Comparison of ENCODE assay signal across 1 cellular context in the genomic region with DNA sequence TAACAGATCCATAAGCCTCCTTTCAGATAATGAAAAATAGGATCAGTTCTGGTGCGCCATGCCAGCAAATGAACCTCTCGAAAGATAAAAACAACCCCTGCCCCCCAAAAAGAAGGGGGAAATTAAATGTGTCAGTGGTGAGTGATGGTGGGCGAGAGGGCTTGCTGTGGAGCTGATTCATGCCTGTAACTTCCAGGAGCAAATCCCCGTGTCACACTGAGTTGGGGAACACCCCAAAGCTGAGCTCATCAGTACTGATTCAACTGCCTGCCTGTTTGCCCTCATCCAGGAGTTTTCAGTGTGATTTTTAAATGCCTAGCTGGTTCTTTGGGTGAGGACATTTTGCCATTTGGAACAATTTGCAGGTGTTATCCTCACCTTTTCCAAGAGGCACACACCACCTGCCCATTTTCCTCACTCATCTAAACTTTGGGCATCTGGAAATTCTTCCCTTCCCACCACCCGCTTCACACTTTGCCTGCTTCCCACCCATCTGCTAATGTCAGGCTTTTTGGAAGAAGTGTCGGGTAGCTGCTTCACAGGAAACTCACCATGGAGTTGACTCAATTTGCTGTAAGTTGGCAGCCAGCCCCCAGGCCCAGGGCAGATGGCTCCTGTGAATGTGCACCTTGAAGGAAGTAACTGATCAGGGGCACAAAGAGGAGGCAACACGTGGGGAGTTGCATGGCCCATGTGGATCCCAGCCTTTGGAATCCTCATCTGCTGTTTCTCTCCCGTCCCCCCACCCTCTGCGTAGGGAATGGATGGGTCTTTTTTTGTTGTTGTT.
TF ChIP-seq lines count a peak whose summit lies in the region.

No MANE protein-coding gene starts in this region.

TF ChIP-seq in IMR-90, 13 proteins besides CTCF, POLR2A, EP300 and RAD21:
- 0 out of 2 replicates have a peak, but pooled peaks have one; percentile 3 for TF ChIP-seq MAFK (IDR thresholded peaks at IDR 0.05; ENCODE audit: low read depth, low read length)
- TF ChIP-seq BHLHE40 (IDR thresholded peaks at IDR 0.05; ENCODE audit: low read depth, low read length): no peak
- no peak for TF ChIP-seq SMC3 (IDR thresholded peaks at IDR 0.05; ENCODE audit: low read depth, low read length)
- TF ChIP-seq FOS (IDR thresholded peaks at IDR 0.05; ENCODE audit: low read depth, low read length): no peak
- TF ChIP-seq, protein P1, sequence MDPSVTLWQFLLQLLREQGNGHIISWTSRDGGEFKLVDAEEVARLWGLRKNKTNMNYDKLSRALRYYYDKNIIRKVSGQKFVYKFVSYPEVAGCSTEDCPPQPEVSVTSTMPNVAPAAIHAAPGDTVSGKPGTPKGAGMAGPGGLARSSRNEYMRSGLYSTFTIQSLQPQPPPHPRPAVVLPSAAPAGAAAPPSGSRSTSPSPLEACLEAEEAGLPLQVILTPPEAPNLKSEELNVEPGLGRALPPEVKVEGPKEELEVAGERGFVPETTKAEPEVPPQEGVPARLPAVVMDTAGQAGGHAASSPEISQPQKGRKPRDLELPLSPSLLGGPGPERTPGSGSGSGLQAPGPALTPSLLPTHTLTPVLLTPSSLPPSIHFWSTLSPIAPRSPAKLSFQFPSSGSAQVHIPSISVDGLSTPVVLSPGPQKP (IDR thresholded peaks at IDR 0.05; ENCODE audit: borderline replicate concordance, low read depth, low read length): no peak
- no peak for TF ChIP-seq MXI1 (IDR thresholded peaks at IDR 0.05; ENCODE audit: borderline replicate concordance, low read depth, low read length)
- no peak for TF ChIP-seq RFX5 (IDR thresholded peaks at IDR 0.05; ENCODE audit: low read depth, low read length)
- TF ChIP-seq RCOR1 (IDR thresholded peaks at IDR 0.05; ENCODE audit: insufficient replicate concordance, low read length): no peak
